Comparison of ENCODE assay signal across 8 cellular contexts in the genomic region with DNA sequence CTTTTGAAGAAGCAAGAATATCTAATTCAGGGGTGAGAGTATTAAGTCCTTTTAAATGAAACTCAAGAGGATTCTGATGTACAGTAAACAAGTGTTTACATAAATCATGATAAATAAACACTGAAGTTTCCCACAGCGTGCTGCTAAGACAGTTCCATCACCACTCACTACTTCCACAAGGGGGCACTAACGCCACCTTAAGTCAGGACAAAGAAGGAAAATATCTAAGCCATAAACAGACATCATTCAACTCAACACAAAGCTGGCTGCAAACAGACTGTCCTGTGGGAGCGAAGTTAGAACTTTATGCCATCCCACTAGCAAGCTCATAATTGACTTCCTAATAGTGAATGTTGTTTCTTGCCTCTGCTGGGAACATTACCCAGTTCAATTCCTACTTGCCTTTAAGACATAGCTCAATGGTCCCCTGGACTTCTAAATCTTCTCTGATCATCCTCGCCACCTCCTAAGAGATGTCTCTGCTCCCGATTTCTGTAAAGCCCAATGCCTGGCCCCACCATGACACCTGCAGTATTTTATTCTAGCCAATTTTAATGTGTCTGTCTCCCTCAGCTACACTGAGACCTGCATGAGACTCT. TPM values are rescaled to one million over a fixed set of nuclear protein-coding genes. Genes with fewer than 3 reads are reported as not detected.
DNase-seq lines count a peak whose midpoint lies in the region; ATAC-seq and TF ChIP-seq lines count a peak whose summit lies in the region.

No MANE protein-coding gene starts in this region.

- TF ChIP-seq CTCF in LNCAP (IDR thresholded peaks at IDR 0.05) (peak; percentile 74), progenitor cell of endocrine pancreas (IDR thresholded peaks at IDR 0.05; ENCODE audit: unreplicated experiment) (peak; percentile 88)

- H3K4me1 Mint-ChIP-seq in progenitor cell of endocrine pancreas (ENCODE audit: low read depth): peaks cover 4% of the 10 kb centered on the region

- no peak overlapping the region for H3K4me3 Mint-ChIP-seq in progenitor cell of endocrine pancreas (ENCODE audit: low read depth)

- no peaks in the 10 kb centered on the region for H3K9me3 Mint-ChIP-seq in progenitor cell of endocrine pancreas (ENCODE audit: low read depth)

- no peaks in the 10 kb centered on the region for H3K36me3 Mint-ChIP-seq in progenitor cell of endocrine pancreas (ENCODE audit: insufficient read depth)

- H3K27ac Mint-ChIP-seq in progenitor cell of endocrine pancreas: no peak overlapping the region

- ATAC-seq in GM21528 (IDR thresholded peaks at IDR 0.05; ENCODE audit: low FRiP score, unreplicated experiment): peak; percentile 70

- H3K27me3 Mint-ChIP-seq in progenitor cell of endocrine pancreas: no peaks in the 10 kb centered on the region

- DNase-seq in DMS153 treated with DMSO at 0.1 percent for 48 hours (lab: John Stamatoyannopoulos, UW; ENCODE audit: unreplicated experiment): peak; percentile 58
- DNase-seq in SHP77 (lab: John Stamatoyannopoulos, UW): peak; percentile 57 to 58
- DNase-seq in activated gamma-delta T cell treated with anti-CD3 and anti-CD28 coated beads, Interleukin-2, amount 50 U/mL, for 16 hours (ENCODE audit: low read depth): peak; percentile 53
- DNase-seq in germinal center (ENCODE audit: low spot score): peak; percentile 60
- peak; percentile 36 for DNase-seq in progenitor cell of endocrine pancreas (ENCODE audit: low spot score, unreplicated experiment)
- no peak for DNase-seq in NCI-H1048 (lab: John Stamatoyannopoulos, UW)

RNA-seq across cellular contexts. Expression of a gene that starts 36.5 kb away (rescaled TPM):
- 26.1 and 27.3 TPM in 2 replicates for total RNA-seq in progenitor cell of endocrine pancreas

RNA-seq across cellular contexts. Expression of a gene that starts 45.4 kb away (rescaled TPM):
- total RNA-seq in progenitor cell of endocrine pancreas: 25.1 and 25.6 TPM in 2 replicates

RNA-seq across cellular contexts. Expression of a gene that starts 48.6 kb away (rescaled TPM):
- 52.3 and 54.6 TPM in 2 replicates for total RNA-seq in progenitor cell of endocrine pancreas
